In genomic region chr2:98709530-98709929, GRCh38 we compare ENCODE assay signal across 12 cellular contexts. TPM values are rescaled to one million over a fixed set of nuclear protein-coding genes. Genes with fewer than 3 reads are reported as not detected.
DNase-seq lines count a peak whose midpoint lies in the region; ATAC-seq and TF ChIP-seq lines count a peak whose summit lies in the region.
"Had no signal": no experiment of that assay in that cellular context is flagged by ENCODE, and none has a peak within 500 bp of the region (broad histone marks: within the 10 kb centered on the region; RNA-seq: fewer than 3 reads in every experiment).

No MANE protein-coding gene starts in this region.

- H3K9me3 ChIP-seq in H9 (ENCODE audit: control insufficient read depth, low read depth, low read length) = no peaks in the 10 kb centered on the region
- no peaks in the 10 kb centered on the region for H3K9me3 ChIP-seq in Caco-2

- H3K4me1 Mint-ChIP-seq in stimulated activated naive CD8-positive, alpha-beta T cell treated with anti-CD3 and anti-CD28 coated beads, Interleukin-15, Interleukin-2, amounts not matched to agents 100 ng/mL and 50 ng/mL, for 24 hours (ENCODE audit: low read depth) = peaks cover 85% of the 10 kb centered on the region
- no peaks in the 10 kb centered on the region for H3K4me1 Mint-ChIP-seq in H9
- H3K4me1 Mint-ChIP-seq in Caco-2 (ENCODE audit: low read depth, unreplicated experiment) = peaks cover 20% of the 10 kb centered on the region

- peak overlapping the region; percentile 59 for H3K4me3 Mint-ChIP-seq in stimulated activated naive CD8-positive, alpha-beta T cell treated with anti-CD3 and anti-CD28 coated beads, Interleukin-15, Interleukin-2, amounts not matched to agents 100 ng/mL and 50 ng/mL, for 24 hours
- H3K4me3 Mint-ChIP-seq in H9 (no peak overlapping the region), Caco-2 (ENCODE audit: unreplicated experiment) (no peak overlapping the region)

- H3K27ac Mint-ChIP-seq in stimulated activated naive CD8-positive, alpha-beta T cell treated with anti-CD3 and anti-CD28 coated beads, Interleukin-15, Interleukin-2, amounts not matched to agents 100 ng/mL and 50 ng/mL, for 24 hours = peak overlapping the region; percentile 78
- H3K27ac Mint-ChIP-seq in H9 (no peak overlapping the region), Caco-2 (ENCODE audit: unreplicated experiment) (no peak overlapping the region)

- H3K56ac ChIP-seq in H9 (ENCODE audit: insufficient read length, low read depth, low read length) = no peak overlapping the region

- no peak overlapping the region for H3K4ac ChIP-seq in H9 (ENCODE audit: low read depth, low read length)

- H3K27me3 Mint-ChIP-seq in stimulated activated naive CD8-positive, alpha-beta T cell treated with anti-CD3 and anti-CD28 coated beads, Interleukin-15, Interleukin-2, amounts not matched to agents 100 ng/mL and 50 ng/mL, for 24 hours = no peaks in the 10 kb centered on the region
- H3K27me3 Mint-ChIP-seq in H9 (ENCODE audit: low read depth) = peaks cover 4% of the 10 kb centered on the region
- no peaks in the 10 kb centered on the region for H3K27me3 Mint-ChIP-seq in Caco-2 (ENCODE audit: insufficient read depth, unreplicated experiment)

- H3K18ac ChIP-seq in H9 (ENCODE audit: insufficient read length, low read depth, low read length) = no peak overlapping the region

- H3K27ac ChIP-seq in H9 (ENCODE audit: insufficient read length, low read depth, low read length) = no peak overlapping the region

- no peaks in the 10 kb centered on the region for H4K20me1 ChIP-seq in H9 (ENCODE audit: control insufficient read depth, insufficient read depth, insufficient read length)

- H3K79me2 ChIP-seq in H9 (ENCODE audit: insufficient read depth, low read length) = no peaks in the 10 kb centered on the region

- no peaks in the 10 kb centered on the region for H3K9me3 Mint-ChIP-seq in stimulated activated naive CD8-positive, alpha-beta T cell treated with anti-CD3 and anti-CD28 coated beads, Interleukin-15, Interleukin-2, amounts not matched to agents 100 ng/mL and 50 ng/mL, for 24 hours
- H3K9me3 Mint-ChIP-seq in H9 = no peaks in the 10 kb centered on the region
- H3K9me3 Mint-ChIP-seq in Caco-2 (ENCODE audit: unreplicated experiment) = no peaks in the 10 kb centered on the region

- no peak overlapping the region for H2BK5ac ChIP-seq in H9 (ENCODE audit: insufficient read length, low read length)

- no peaks in the 10 kb centered on the region for H3K27me3 ChIP-seq in H9 (ENCODE audit: insufficient read depth, low read length)
- no peaks in the 10 kb centered on the region for H3K27me3 ChIP-seq in Caco-2 (replicated peaks; ENCODE audit: control insufficient read depth, insufficient read depth, low read length)

- H4K8ac ChIP-seq in H9 (replicated peaks; ENCODE audit: insufficient read length, low read depth, low read length) = no peak overlapping the region

- H3K4me1 ChIP-seq in H9 (ENCODE audit: insufficient read depth, low read length) = no peaks in the 10 kb centered on the region
- peaks cover 24% of the 10 kb centered on the region for H3K4me1 ChIP-seq in Caco-2

- no peak overlapping the region for H3K23ac ChIP-seq in H9 (ENCODE audit: insufficient read length, low read depth, low read length)

- H3K14ac ChIP-seq in H9 (ENCODE audit: insufficient read depth, low read length) = no peak overlapping the region

- CTCF ChIA-PET in Caco-2 (lab: Charles Lee) = no interaction called here

- H3K4me2 ChIP-seq in H9 (ENCODE audit: insufficient read depth, insufficient read length, low read length) = no peak overlapping the region

- H3K23me2 ChIP-seq in H9 (ENCODE audit: insufficient read length, low read depth, low read length, poor library complexity, severe bottlenecking) = no peaks in the 10 kb centered on the region

- no peak overlapping the region for H3K9ac ChIP-seq in H9 (ENCODE audit: extremely low read depth, insufficient read length, low read length)

- no peak overlapping the region for H2BK12ac ChIP-seq in H9 (ENCODE audit: insufficient read length, low read depth, low read length)

- H2AK5ac ChIP-seq in H9 (ENCODE audit: insufficient read length, low read length) = no peak overlapping the region

- H3K36me3 Mint-ChIP-seq in stimulated activated naive CD8-positive, alpha-beta T cell treated with anti-CD3 and anti-CD28 coated beads, Interleukin-15, Interleukin-2, amounts not matched to agents 100 ng/mL and 50 ng/mL, for 24 hours (ENCODE audit: low read depth) = peaks cover 4% of the 10 kb centered on the region
- H3K36me3 Mint-ChIP-seq in H9 (ENCODE audit: insufficient read depth in 1 of 3, low read depth in 3 of 3) = no peaks in the 10 kb centered on the region; a peak in 1 of 7 replicates
- peaks cover 10% of the 10 kb centered on the region for H3K36me3 Mint-ChIP-seq in Caco-2 (ENCODE audit: insufficient read depth, unreplicated experiment)

- no peak overlapping the region for H2BK15ac ChIP-seq in H9 (ENCODE audit: low read depth, low read length)

- H2BK120ac ChIP-seq in H9 (ENCODE audit: low read depth, low read length, poor library complexity, severe bottlenecking) = no peak overlapping the region

- no peak overlapping the region for H4K5ac ChIP-seq in H9 (ENCODE audit: insufficient read length, low read depth, low read length)

- no peaks in the 10 kb centered on the region for H3K36me3 ChIP-seq in Caco-2 (ENCODE audit: control insufficient read depth, insufficient read depth, low read length)

- no TSS peak for BruUV-seq in Caco-2 (replicated peaks; lab: Mats Ljungman, UMichigan)

- no peak for DNase-seq in stimulated activated naive CD8-positive, alpha-beta T cell treated with anti-CD3 and anti-CD28 coated beads, Interleukin-15, Interleukin-2, amounts not matched to agents 100 U/mL and 50 U/mL, for 24 hours
- DNase-seq in astrocyte of the hippocampus (ENCODE audit: low read depth, low spot score) = peak; percentile 84
- DNase-seq in left lobe of liver (ENCODE audit: low spot score) = peak; percentile 76
- no peak for DNase-seq in SHP77 treated with DMSO at 0.1 percent for 48 hours (lab: John Stamatoyannopoulos, UW)
- DNase-seq in H9 = no peak
- no peak for DNase-seq in Caco-2
- DNase-seq: cortex of kidney, foreskin melanocyte, IMR-90, NCI-H187 had no signal

- no peak overlapping the region for H2BK20ac ChIP-seq in H9 (ENCODE audit: low read depth, low read length, poor library complexity, severe bottlenecking)

- ATAC-seq in stimulated activated naive CD8-positive, alpha-beta T cell treated with anti-CD3 and anti-CD28 coated beads, Interleukin-15, Interleukin-2, amounts not matched to agents 100 U/mL and 50 U/mL, for 24 hours = no peak
- ATAC-seq in left lobe of liver = peak; percentile 86
- ATAC-seq in HG03565 (IDR thresholded peaks at IDR 0.05; ENCODE audit: unreplicated experiment) = no peak

- no peak overlapping the region for H4K91ac ChIP-seq in H9 (ENCODE audit: insufficient read length, low read depth, low read length)

- no peak overlapping the region for H3T11ph ChIP-seq in H9 (ENCODE audit: low read length)

- no peak overlapping the region for H2AFZ ChIP-seq in H9 (ENCODE audit: low read length)

- no peak for TF ChIP-seq CTCF in H9 (conservative IDR thresholded peaks at IDR 0.05)
- no peak for TF ChIP-seq CTCF in Caco-2 (IDR thresholded peaks at IDR 0.05; ENCODE audit: insufficient read depth in 1 of 2, low read depth in 1 of 2, low read length in 1 of 2, severe bottlenecking in 1 of 2, unreplicated experiment in 1 of 2)

- no peak overlapping the region for H3K4me3 ChIP-seq in Caco-2 (ENCODE audit: low read depth, low read length)

- intact Hi-C loops in Caco-2 (cut with micrococcal nuclease; ENCODE audit: unreplicated experiment) = no loop called here

- POLR2A ChIA-PET in Caco-2 (lab: Charles Lee) = no interaction called here

- no peaks in the 10 kb centered on the region for H3K79me1 ChIP-seq in H9 (ENCODE audit: insufficient read depth, low read depth, low read length, poor library complexity, severe bottlenecking)

RNA-seq across cellular contexts. Expression of gene MGAT4A, which starts 21.4 kb away (rescaled TPM):
- total RNA-seq in left lobe of liver (6.9 TPM), H9 (2021) (3.3 and 3.5 TPM in 2 replicates), Caco-2 (2022) (63.7 and 72.3 TPM in 2 replicates)

Comparison
In these comparisons a context has a peak if more than half of its experiments do, and no peak if none do; other contexts are left out.
1. DNase-seq: peak in astrocyte of the hippocampus (single experiment) and left lobe of liver (single experiment); none in stimulated activated naive CD8-positive, alpha-beta T cell treated with anti-CD3 and anti-CD28 coated beads, Interleukin-15, Interleukin-2, amounts not matched to agents 100 U/mL and 50 U/mL, for 24 hours (single experiment), SHP77 treated with DMSO at 0.1 percent for 48 hours (single experiment), H9 (single experiment) and Caco-2 (0 of 2).